ENCODE assay signal across 15 cellular contexts in the genomic region with DNA sequence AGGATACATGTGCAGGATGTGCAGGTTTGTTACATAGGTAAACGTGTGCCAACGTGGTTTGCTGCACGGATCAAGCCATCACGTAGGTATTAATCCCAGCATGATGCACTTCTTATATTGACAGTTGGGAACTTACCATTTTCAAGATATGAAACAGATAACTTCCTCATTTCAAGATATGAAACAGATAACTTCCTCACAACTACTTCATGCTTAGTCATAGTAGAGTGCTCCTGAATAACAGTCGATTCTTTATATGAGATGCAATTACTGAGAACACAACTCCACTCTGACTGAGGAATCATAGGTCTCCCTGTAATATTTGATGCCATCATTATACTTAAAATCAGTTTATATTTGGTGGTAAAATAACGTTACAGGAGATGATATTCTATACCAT.
DNase-seq lines count a peak whose midpoint lies in the region; ATAC-seq and TF ChIP-seq lines count a peak whose summit lies in the region.
"Had no signal": no experiment of that assay in that cellular context is flagged by ENCODE, and none has a peak within 500 bp of the region (broad histone marks: within the 10 kb centered on the region; RNA-seq: fewer than 3 reads in every experiment).

No MANE protein-coding gene starts in this region.

- no peaks in the 10 kb centered on the region for H3K27me3 Mint-ChIP-seq in activated CD4-positive, alpha-beta memory T cell treated with anti-CD3 and anti-CD28 coated beads, Interleukin-2, amount 10 ng/mL, durations not matched to agents 7 days and 5 days
- no peaks in the 10 kb centered on the region for H3K27me3 Mint-ChIP-seq in stimulated activated naive CD8-positive, alpha-beta T cell treated with anti-CD3 and anti-CD28 coated beads, Interleukin-15, amount 100 ng/mL, for 72 hours

- POLR2A ChIA-PET in activated CD4-positive, alpha-beta memory T cell treated with anti-CD3 and anti-CD28 coated beads, Interleukin-2, amount 10 ng/mL, durations not matched to agents 7 days and 5 days (lab: Charles Lee), result no interaction called here

- H3K27ac Mint-ChIP-seq in activated CD4-positive, alpha-beta memory T cell treated with anti-CD3 and anti-CD28 coated beads, Interleukin-2, amount 10 ng/mL, durations not matched to agents 7 days and 5 days, result no peak overlapping the region
- H3K27ac Mint-ChIP-seq in stimulated activated naive CD8-positive, alpha-beta T cell treated with anti-CD3 and anti-CD28 coated beads, Interleukin-15, amount 100 ng/mL, for 72 hours, result no peak overlapping the region

- H3K36me3 Mint-ChIP-seq in activated CD4-positive, alpha-beta memory T cell treated with anti-CD3 and anti-CD28 coated beads, Interleukin-2, amount 10 ng/mL, durations not matched to agents 7 days and 5 days (ENCODE audit: low read depth), result no peaks in the 10 kb centered on the region

- ATAC-seq in GM18520 (IDR thresholded peaks at IDR 0.05; ENCODE audit: unreplicated experiment), result peak; percentile 92
- peak; percentile 90 for ATAC-seq in GM21423 (IDR thresholded peaks at IDR 0.05; ENCODE audit: unreplicated experiment)
- peak; percentile 93 for ATAC-seq in HG03060 (IDR thresholded peaks at IDR 0.05; ENCODE audit: low read depth, unreplicated experiment)
- no peak for ATAC-seq in stimulated activated naive CD8-positive, alpha-beta T cell treated with anti-CD3 and anti-CD28 coated beads, Interleukin-15, amount 100 ng/mL, for 72 hours
- ATAC-seq: esophagus mucosa had no signal

- no peaks in the 10 kb centered on the region for H3K4me1 Mint-ChIP-seq in activated CD4-positive, alpha-beta memory T cell treated with anti-CD3 and anti-CD28 coated beads, Interleukin-2, amount 10 ng/mL, durations not matched to agents 7 days and 5 days
- H3K4me1 Mint-ChIP-seq in stimulated activated naive CD8-positive, alpha-beta T cell treated with anti-CD3 and anti-CD28 coated beads, Interleukin-15, amount 100 ng/mL, for 72 hours, result no peaks in the 10 kb centered on the region

- no peaks in the 10 kb centered on the region for H3K9me3 ChIP-seq in right atrium auricular region
- H3K9me3 ChIP-seq: BE2C, sigmoid colon had no signal

- no peaks in the 10 kb centered on the region for H3K36me3 ChIP-seq in right atrium auricular region
- H3K36me3 ChIP-seq: BE2C, sigmoid colon had no signal

- peaks cover 8% of the 10 kb centered on the region for H3K9me3 Mint-ChIP-seq in activated CD4-positive, alpha-beta memory T cell treated with anti-CD3 and anti-CD28 coated beads, Interleukin-2, amount 10 ng/mL, durations not matched to agents 7 days and 5 days
- H3K9me3 Mint-ChIP-seq in stimulated activated naive CD8-positive, alpha-beta T cell treated with anti-CD3 and anti-CD28 coated beads, Interleukin-15, amount 100 ng/mL, for 72 hours, result no peaks in the 10 kb centered on the region

- CTCF ChIA-PET in activated CD4-positive, alpha-beta memory T cell treated with anti-CD3 and anti-CD28 coated beads, Interleukin-2, amount 10 ng/mL, durations not matched to agents 7 days and 5 days (lab: Charles Lee), result no interaction called here

- no peak overlapping the region for H3K4me3 Mint-ChIP-seq in activated CD4-positive, alpha-beta memory T cell treated with anti-CD3 and anti-CD28 coated beads, Interleukin-2, amount 10 ng/mL, durations not matched to agents 7 days and 5 days
- H3K4me3 Mint-ChIP-seq in stimulated activated naive CD8-positive, alpha-beta T cell treated with anti-CD3 and anti-CD28 coated beads, Interleukin-15, amount 100 ng/mL, for 72 hours, result no peak overlapping the region

- no peaks in the 10 kb centered on the region for H3K27me3 ChIP-seq in right atrium auricular region
- H3K27me3 ChIP-seq: BE2C, sigmoid colon had no signal

- H3K27ac ChIP-seq in right atrium auricular region, result no peak overlapping the region
- H3K27ac ChIP-seq: sigmoid colon had no signal

- no peak for TF ChIP-seq CTCF in right atrium auricular region (IDR thresholded peaks at IDR 0.05)

- H3K4me3 ChIP-seq in right atrium auricular region, result no peak overlapping the region
- H3K4me3 ChIP-seq: sigmoid colon had no signal

- H3K4me1 ChIP-seq in right atrium auricular region, result no peaks in the 10 kb centered on the region
- H3K4me1 ChIP-seq: BE2C, sigmoid colon had no signal

- DNase-seq in NAMALWA (ENCODE audit: low spot score), result peak; percentile 58
- DNase-seq in activated CD4-positive, alpha-beta memory T cell treated with anti-CD3 and anti-CD28 coated beads, Interleukin-2, amount 10 ng/mL, durations not matched to agents 7 days and 5 days, result no peak
- no peak for DNase-seq in right atrium auricular region (ENCODE audit: low spot score)
- DNase-seq in stimulated activated naive CD8-positive, alpha-beta T cell treated with anti-CD3 and anti-CD28 coated beads, Interleukin-15, amount 100 ng/mL, for 72 hours, result no peak
- DNase-seq in NCI-H82 treated with DMSO at 0.1 percent for 48 hours (lab: John Stamatoyannopoulos, UW; ENCODE audit: unreplicated experiment), result no peak
- DNase-seq: BE2C, hippocampal formation, NCI-H1417, NCI-H510A treated with DMSO at 0.1 percent for 48 hours, SHP77 treated with DMSO at 0.1 percent for 48 hours, sigmoid colon had no signal
